Comparison of ENCODE assay signal across 7 cellular contexts in genomic region chr9:80906728-80907127, GRCh38.
"Had no signal": no experiment of that assay in that cellular context is flagged by ENCODE, and none has a peak within 500 bp of the region (broad histone marks: within the 10 kb centered on the region; RNA-seq: fewer than 3 reads in every experiment).

No MANE protein-coding gene starts in this region.

- ATAC-seq: HepG2, K562 had no signal

- H3K4me3 ChIP-seq: K562 had no signal

- FAIRE-seq: HepG2, HTR-8/SVneo, K562 had no signal

- H3K27ac ChIP-seq: HL-60 had no signal

- DNase-seq: IMR-90, KBM-7, KG1 had no signal
